In the genomic region with DNA sequence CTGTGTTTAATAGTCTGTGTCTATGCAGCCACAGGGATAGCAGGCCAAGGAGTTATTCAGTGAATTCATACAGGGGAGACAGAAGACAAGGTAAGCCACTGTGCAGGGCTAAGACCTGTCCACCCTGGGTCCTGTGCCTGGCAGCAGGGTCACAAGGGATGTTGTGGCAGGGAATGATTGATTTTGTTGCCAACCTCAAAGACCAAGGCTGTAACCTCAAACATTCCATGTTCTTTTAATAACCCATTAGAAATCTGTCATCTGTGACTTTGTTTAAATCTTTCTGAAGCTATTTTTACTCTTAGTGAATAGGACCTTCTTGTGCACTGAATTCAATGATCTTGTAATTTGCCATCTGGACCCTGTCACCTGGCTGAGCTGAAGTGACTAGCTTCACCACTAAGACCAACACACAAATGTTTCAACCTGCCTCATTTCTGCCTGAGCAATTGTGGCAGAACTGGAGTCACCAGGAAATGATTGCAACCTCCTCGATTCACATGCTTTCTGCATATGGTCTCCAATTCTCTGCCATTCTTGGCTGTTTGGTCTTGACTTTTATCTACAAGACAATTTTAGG, we compare ENCODE assay signal across 20 cellular contexts.
DNase-seq lines count a peak whose midpoint lies in the region; ATAC-seq and TF ChIP-seq lines count a peak whose summit lies in the region.
"Had no signal": no experiment of that assay in that cellular context is flagged by ENCODE, and none has a peak within 500 bp of the region (broad histone marks: within the 10 kb centered on the region; RNA-seq: fewer than 3 reads in every experiment).

No MANE protein-coding gene starts in this region.

- no peak overlapping the region for H3K4me3 Mint-ChIP-seq in stimulated activated effector memory CD8-positive, alpha-beta T cell treated with anti-CD3 and anti-CD28 coated beads, Interleukin-12 subunit alpha, Interleukin-12 subunit beta, amount 100 ng/mL, for 72 hours
- H3K4me3 Mint-ChIP-seq in glutamatergic neuron (ENCODE audit: unreplicated experiment), result no peak overlapping the region
- H3K4me3 Mint-ChIP-seq: CD4-positive, CD25-positive, alpha-beta regulatory T cell; GM23338 had no signal

- H3K27me3 Mint-ChIP-seq in glutamatergic neuron (ENCODE audit: unreplicated experiment), result no peaks in the 10 kb centered on the region
- H3K27me3 Mint-ChIP-seq: CD4-positive, CD25-positive, alpha-beta regulatory T cell had no signal

- TF ChIP-seq CTCF in WERI-Rb-1 (IDR thresholded peaks at IDR 0.05; ENCODE audit: low read depth, low read length) (no peak), glutamatergic neuron (IDR thresholded peaks at IDR 0.05; ENCODE audit: partially characterized antibody, unreplicated experiment) (no peak)

- DNase-seq in NCI-H2171 treated with DMSO at 0.1 percent for 48 hours (lab: John Stamatoyannopoulos, UW), result peak; percentile 58
- no peak for DNase-seq in NCI-H2171 (lab: John Stamatoyannopoulos, UW)
- DNase-seq in G401 (ENCODE audit: low spot score), result peak; percentile 83
- DNase-seq in WERI-Rb-1, result peak; percentile 58
- DNase-seq in myocyte (ENCODE audit: low read depth), result peak; percentile 13
- no peak for DNase-seq in stimulated activated effector memory CD8-positive, alpha-beta T cell treated with anti-CD3 and anti-CD28 coated beads, Interleukin-12 subunit alpha, Interleukin-12 subunit beta, amount 100 ng/mL, for 72 hours (ENCODE audit: low spot score in 2 of 2)
- DNase-seq in COLO668 (lab: John Stamatoyannopoulos, UW; ENCODE audit: unreplicated experiment), result no peak
- no peak for DNase-seq in glutamatergic neuron
- DNase-seq: AML-193; CD4-positive, CD25-positive, alpha-beta regulatory T cell; COR-L47; GDM1; MG63; NCI-H1417; NCI-H1930; NCI-H69; PC-3; Right ventricle myocardium superior had no signal

- ATAC-seq in stimulated activated effector memory CD8-positive, alpha-beta T cell treated with anti-CD3 and anti-CD28 coated beads, Interleukin-12 subunit alpha, Interleukin-12 subunit beta, amount 100 ng/mL, for 72 hours, result no peak
- ATAC-seq: GM23338, PC-3 had no signal

- no peaks in the 10 kb centered on the region for H3K27me3 ChIP-seq in WERI-Rb-1 (ENCODE audit: insufficient read depth, low read depth, severe bottlenecking)

- in situ Hi-C loops in G401 (cut with HindIII; ENCODE audit: low sequenced_read_pairs), result no loop called here

- H3K4me1 Mint-ChIP-seq in stimulated activated effector memory CD8-positive, alpha-beta T cell treated with anti-CD3 and anti-CD28 coated beads, Interleukin-12 subunit alpha, Interleukin-12 subunit beta, amount 100 ng/mL, for 72 hours, result no peaks in the 10 kb centered on the region
- H3K4me1 Mint-ChIP-seq in glutamatergic neuron (ENCODE audit: low read depth, unreplicated experiment), result peaks cover 2% of the 10 kb centered on the region
- H3K4me1 Mint-ChIP-seq: CD4-positive, CD25-positive, alpha-beta regulatory T cell had no signal

- H3K27ac ChIP-seq in WERI-Rb-1, result peak overlapping the region; percentile 12

- H3K4me3 ChIP-seq in WERI-Rb-1 (ENCODE audit: low read depth, low read length), result no peak overlapping the region
- H3K4me3 ChIP-seq: GM23338, HAP-1, MG63 had no signal

- no peaks in the 10 kb centered on the region for H3K36me3 Mint-ChIP-seq in stimulated activated effector memory CD8-positive, alpha-beta T cell treated with anti-CD3 and anti-CD28 coated beads, Interleukin-12 subunit alpha, Interleukin-12 subunit beta, amount 100 ng/mL, for 72 hours
- no peaks in the 10 kb centered on the region for H3K36me3 Mint-ChIP-seq in glutamatergic neuron (ENCODE audit: unreplicated experiment)
- H3K36me3 Mint-ChIP-seq: CD4-positive, CD25-positive, alpha-beta regulatory T cell had no signal

- peaks cover 13% of the 10 kb centered on the region for H3K9me3 Mint-ChIP-seq in stimulated activated effector memory CD8-positive, alpha-beta T cell treated with anti-CD3 and anti-CD28 coated beads, Interleukin-12 subunit alpha, Interleukin-12 subunit beta, amount 100 ng/mL, for 72 hours
- H3K9me3 Mint-ChIP-seq in glutamatergic neuron (ENCODE audit: unreplicated experiment), result no peaks in the 10 kb centered on the region
- H3K9me3 Mint-ChIP-seq: GM23338 had no signal

- H3K9me3 ChIP-seq in WERI-Rb-1 (ENCODE audit: severe bottlenecking), result no peaks in the 10 kb centered on the region
- H3K9me3 ChIP-seq: HAP-1, MG63 had no signal

- H3K27ac Mint-ChIP-seq in stimulated activated effector memory CD8-positive, alpha-beta T cell treated with anti-CD3 and anti-CD28 coated beads, Interleukin-12 subunit alpha, Interleukin-12 subunit beta, amount 100 ng/mL, for 72 hours, result no peak overlapping the region
- no peak overlapping the region for H3K27ac Mint-ChIP-seq in glutamatergic neuron (ENCODE audit: unreplicated experiment)
- H3K27ac Mint-ChIP-seq: GM23338 had no signal

- no peaks in the 10 kb centered on the region for H3K36me3 ChIP-seq in WERI-Rb-1
- H3K36me3 ChIP-seq: HAP-1, MG63 had no signal

Comparison
In these comparisons a context has a peak if more than half of its experiments do, and no peak if none do; other contexts are left out.
1. DNase-seq: peak in NCI-H2171 treated with DMSO at 0.1 percent for 48 hours (single experiment), G401 (single experiment), WERI-Rb-1 (single experiment) and myocyte (single experiment); none in NCI-H2171 (single experiment), stimulated activated effector memory CD8-positive, alpha-beta T cell treated with anti-CD3 and anti-CD28 coated beads, Interleukin-12 subunit alpha, Interleukin-12 subunit beta, amount 100 ng/mL, for 72 hours (0 of 2), COLO668 (single experiment) and glutamatergic neuron (single experiment).